ENCODE assay signal across 9 cellular contexts in genomic region chr9:101486693-101487442, GRCh38. TPM values are rescaled to one million over a fixed set of nuclear protein-coding genes. Genes with fewer than 3 reads are reported as not detected.
DNase-seq lines count a peak whose midpoint lies in the region; ATAC-seq and TF ChIP-seq lines count a peak whose summit lies in the region.
"Had no signal": no experiment of that assay in that cellular context is flagged by ENCODE, and none has a peak within 500 bp of the region (broad histone marks: within the 10 kb centered on the region; RNA-seq: fewer than 3 reads in every experiment).

No MANE protein-coding gene starts in this region.

- peak; percentile 79 to 95 (median 86) for ATAC-seq in right lobe of liver
- ATAC-seq in GM21423 (IDR thresholded peaks at IDR 0.05; ENCODE audit: unreplicated experiment), result no peak

- peak overlapping the region; percentile 93 for H3K27ac Mint-ChIP-seq in endodermal cell

- peaks cover 29% of the 10 kb centered on the region for H3K27me3 ChIP-seq in endodermal cell (ENCODE audit: control insufficient read depth, insufficient read depth, low read length, poor library complexity, severe bottlenecking)
- peaks cover 0 to 10% of the 10 kb centered on the region in 2 donors for H3K27me3 ChIP-seq in right lobe of liver

- peak; percentile 61 for TF ChIP-seq POLR2A in right lobe of liver (IDR thresholded peaks at IDR 0.05)

- H3K36me3 ChIP-seq in endodermal cell (ENCODE audit: control insufficient read depth, insufficient read depth, low read length) (no peaks in the 10 kb centered on the region), right lobe of liver (no peaks in the 10 kb centered on the region)

- DNase-seq in AG08396 (ENCODE audit: low spot score), result peak; percentile 69
- peak; percentile 19 for DNase-seq in HK-2 (ENCODE audit: unreplicated experiment)
- peak; percentile 73 to 82 for DNase-seq in SHP77 (lab: John Stamatoyannopoulos, UW)
- peak; percentile 93 for DNase-seq in endodermal cell
- DNase-seq in right lobe of liver, result peak; percentile 59 to 72 (median 61)
- DNase-seq in substantia nigra (lab: John Stamatoyannopoulos, UW), result peak in 46 of 49 donors; percentile 20 to 88 (median 62)
- DNase-seq in SIG-M5 (lab: John Stamatoyannopoulos, UW), result no peak

- peaks cover 26% of the 10 kb centered on the region for H3K27me3 Mint-ChIP-seq in endodermal cell (ENCODE audit: insufficient read depth)

- no peaks in the 10 kb centered on the region for H3K4me1 ChIP-seq in endodermal cell (ENCODE audit: control insufficient read depth, insufficient read depth, low read length)
- peaks cover 0 to 15% (median 3%) of the 10 kb centered on the region in 4 donors for H3K4me1 ChIP-seq in right lobe of liver

- H3K4me3 Mint-ChIP-seq in endodermal cell, result peak overlapping the region; percentile 77
- H3K4me3 Mint-ChIP-seq: central memory CD8-positive, alpha-beta T cell had no signal

- H3K9me3 ChIP-seq in endodermal cell (ENCODE audit: control insufficient read depth, low read length), result no peaks in the 10 kb centered on the region
- H3K9me3 ChIP-seq in right lobe of liver, result no peaks in the 10 kb centered on the region

- TF ChIP-seq CTCF in endodermal cell (conservative IDR thresholded peaks at IDR 0.05) (peak; percentile 42), right lobe of liver (IDR thresholded peaks at IDR 0.05) (no peak)

- 3 to 6% methylated on average over 16 to 53 of the region's 53 CpGs for WGBS in endodermal cell (ENCODE audit: insufficient coverage in 1 of 2, insufficient read length in 1 of 2), 2 experiments
- WGBS in right lobe of liver (ENCODE audit: insufficient coverage, low coverage, low lambda C conversion rate, missing lambda C conversion rate), result 2% methylated on average over 26 of the region's 53 CpGs

- H3K9me3 Mint-ChIP-seq in endodermal cell, result no peaks in the 10 kb centered on the region
- H3K9me3 Mint-ChIP-seq: central memory CD8-positive, alpha-beta T cell had no signal

- H3K36me3 Mint-ChIP-seq in endodermal cell (ENCODE audit: low read depth), result no peaks in the 10 kb centered on the region

- H3K27ac ChIP-seq in endodermal cell (ENCODE audit: low read depth, low read length) (no peak overlapping the region), right lobe of liver (peak overlapping the region; percentile 35 to 59 (median 40)), substantia nigra (ENCODE audit: low read depth, low read length, poor library complexity, severe bottlenecking) (peak overlapping the region; percentile 85)

- H3K4me1 Mint-ChIP-seq in endodermal cell, result peaks cover 4% of the 10 kb centered on the region
- H3K4me1 Mint-ChIP-seq: central memory CD8-positive, alpha-beta T cell had no signal

- intact Hi-C loops in right lobe of liver (cut with DNase I), result no loop called here

- H3K4me3 ChIP-seq in endodermal cell (ENCODE audit: low read length) (peak overlapping the region; percentile 86), right lobe of liver (peak overlapping the region; percentile 47 to 57 (median 51))

- peak overlapping the region; percentile 38 for H3K9ac ChIP-seq in endodermal cell (ENCODE audit: extremely low read depth, low read length, poor library complexity, severe bottlenecking)

RNA-seq across cellular contexts. Expression of gene RNF20, which starts 46.8 kb away (rescaled TPM):
- total RNA-seq in endodermal cell (10 to 100 TPM; 45.4 to 58.4 TPM), right lobe of liver (10 to 100 TPM in 4 of 6 experiments, 1 to 10 TPM in 2; 8.7 to 19.8 (median 16.1) TPM)
- 39.5 TPM for polyA plus RNA-seq in endodermal cell (2013, experiment 1 of 2)
- polyA plus RNA-seq in endodermal cell (2013, experiment 2 of 2), result 34.2 TPM

RNA-seq across cellular contexts. Expression of gene ALDOB, which starts 51.3 kb away (rescaled TPM):
- total RNA-seq in endodermal cell (under 1 TPM in 1 of 2 donors, not detected in 1; 0.29 TPM), right lobe of liver (1,000 to 10,000 TPM; 2,876 to 4,505 (median 3,144) TPM)
- not detected for polyA plus RNA-seq in endodermal cell (2013, experiment 1 of 2)
- not detected for polyA plus RNA-seq in endodermal cell (2013, experiment 2 of 2)

Comparison
In these comparisons a context has a peak if more than half of its experiments do, and no peak if none do; other contexts are left out.
1. RNA of gene ALDOB, which starts 51.3 kb away (total RNA-seq): 2,876 to 4,505 TPM in right lobe of liver; 0.29 TPM in endodermal cell; every median in the first group is over 1,000 times any median in the second.